Comparison of ENCODE assay signal across 1 cellular context in the genomic region with DNA sequence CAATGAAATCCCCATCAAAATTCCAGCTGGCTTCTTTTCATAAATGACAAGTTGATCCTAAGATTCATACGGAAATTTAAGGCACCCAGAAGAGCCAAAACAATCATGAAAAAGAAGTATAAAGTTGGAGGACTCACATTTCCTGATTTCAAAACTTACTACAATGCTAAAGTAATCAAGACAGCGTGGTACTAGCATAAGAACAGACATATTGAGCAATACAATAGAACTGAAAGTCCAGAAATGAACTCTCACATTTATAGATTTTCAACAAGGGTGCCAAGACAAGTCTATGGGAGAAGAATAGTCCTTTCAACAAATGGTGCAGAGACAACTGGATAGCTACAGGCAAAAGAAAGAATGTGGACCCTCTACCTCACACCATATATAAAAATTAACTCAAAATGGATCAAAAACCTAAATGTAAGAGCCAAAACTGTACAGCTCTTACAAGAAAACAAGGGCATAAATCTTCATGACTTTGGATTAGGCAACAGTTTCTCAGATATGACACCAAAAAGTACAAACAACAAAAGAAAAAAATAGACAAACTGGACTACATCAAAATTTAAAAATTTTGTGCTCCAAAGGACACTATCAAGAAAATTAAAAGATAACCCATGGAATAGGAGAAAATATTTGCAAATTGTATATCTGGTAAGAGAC.
TF ChIP-seq lines count a peak whose summit lies in the region.

No MANE protein-coding gene starts in this region.

TF ChIP-seq in GM12878, 131 proteins besides CTCF, POLR2A, EP300 and RAD21:
- TF ChIP-seq CHD1 (IDR thresholded peaks at IDR 0.05; ENCODE audit: low read depth, low read length) (no peak), SREBF1 (IDR thresholded peaks at IDR 0.05; ENCODE audit: low read length) (no peak), RBBP5 (conservative IDR thresholded peaks at IDR 0.05) (no peak), MXI1 (IDR thresholded peaks at IDR 0.05; ENCODE audit: low read depth, low read length) (no peak), RUNX3 (IDR thresholded peaks at IDR 0.05; ENCODE audit: low read length) (no peak), IKZF1 (conservative IDR thresholded peaks at IDR 0.05) (no peak), STAT1 (conservative IDR thresholded peaks at IDR 0.05) (no peak), SMAD1 (IDR thresholded peaks at IDR 0.05; ENCODE audit: low read depth, partially characterized antibody) (no peak), NR2F1 (conservative IDR thresholded peaks at IDR 0.05) (no peak), LARP7 (IDR thresholded peaks at IDR 0.05) (no peak), MYC (IDR thresholded peaks at IDR 0.05; ENCODE audit: insufficient read depth, insufficient read length, insufficient replicate concordance, low read length, severe bottlenecking) (no peak), ZSCAN29 (IDR thresholded peaks at IDR 0.05) (no peak)
- TF ChIP-seq, protein P1, sequence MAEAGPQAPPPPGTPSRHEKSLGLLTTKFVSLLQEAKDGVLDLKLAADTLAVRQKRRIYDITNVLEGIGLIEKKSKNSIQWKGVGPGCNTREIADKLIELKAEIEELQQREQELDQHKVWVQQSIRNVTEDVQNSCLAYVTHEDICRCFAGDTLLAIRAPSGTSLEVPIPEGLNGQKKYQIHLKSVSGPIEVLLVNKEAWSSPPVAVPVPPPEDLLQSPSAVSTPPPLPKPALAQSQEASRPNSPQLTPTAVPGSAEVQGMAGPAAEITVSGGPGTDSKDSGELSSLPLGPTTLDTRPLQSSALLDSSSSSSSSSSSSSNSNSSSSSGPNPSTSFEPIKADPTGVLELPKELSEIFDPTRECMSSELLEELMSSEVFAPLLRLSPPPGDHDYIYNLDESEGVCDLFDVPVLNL (IDR thresholded peaks at IDR 0.05; ENCODE audit: low read depth, low read length), result no peak
- TF ChIP-seq, protein P2, sequence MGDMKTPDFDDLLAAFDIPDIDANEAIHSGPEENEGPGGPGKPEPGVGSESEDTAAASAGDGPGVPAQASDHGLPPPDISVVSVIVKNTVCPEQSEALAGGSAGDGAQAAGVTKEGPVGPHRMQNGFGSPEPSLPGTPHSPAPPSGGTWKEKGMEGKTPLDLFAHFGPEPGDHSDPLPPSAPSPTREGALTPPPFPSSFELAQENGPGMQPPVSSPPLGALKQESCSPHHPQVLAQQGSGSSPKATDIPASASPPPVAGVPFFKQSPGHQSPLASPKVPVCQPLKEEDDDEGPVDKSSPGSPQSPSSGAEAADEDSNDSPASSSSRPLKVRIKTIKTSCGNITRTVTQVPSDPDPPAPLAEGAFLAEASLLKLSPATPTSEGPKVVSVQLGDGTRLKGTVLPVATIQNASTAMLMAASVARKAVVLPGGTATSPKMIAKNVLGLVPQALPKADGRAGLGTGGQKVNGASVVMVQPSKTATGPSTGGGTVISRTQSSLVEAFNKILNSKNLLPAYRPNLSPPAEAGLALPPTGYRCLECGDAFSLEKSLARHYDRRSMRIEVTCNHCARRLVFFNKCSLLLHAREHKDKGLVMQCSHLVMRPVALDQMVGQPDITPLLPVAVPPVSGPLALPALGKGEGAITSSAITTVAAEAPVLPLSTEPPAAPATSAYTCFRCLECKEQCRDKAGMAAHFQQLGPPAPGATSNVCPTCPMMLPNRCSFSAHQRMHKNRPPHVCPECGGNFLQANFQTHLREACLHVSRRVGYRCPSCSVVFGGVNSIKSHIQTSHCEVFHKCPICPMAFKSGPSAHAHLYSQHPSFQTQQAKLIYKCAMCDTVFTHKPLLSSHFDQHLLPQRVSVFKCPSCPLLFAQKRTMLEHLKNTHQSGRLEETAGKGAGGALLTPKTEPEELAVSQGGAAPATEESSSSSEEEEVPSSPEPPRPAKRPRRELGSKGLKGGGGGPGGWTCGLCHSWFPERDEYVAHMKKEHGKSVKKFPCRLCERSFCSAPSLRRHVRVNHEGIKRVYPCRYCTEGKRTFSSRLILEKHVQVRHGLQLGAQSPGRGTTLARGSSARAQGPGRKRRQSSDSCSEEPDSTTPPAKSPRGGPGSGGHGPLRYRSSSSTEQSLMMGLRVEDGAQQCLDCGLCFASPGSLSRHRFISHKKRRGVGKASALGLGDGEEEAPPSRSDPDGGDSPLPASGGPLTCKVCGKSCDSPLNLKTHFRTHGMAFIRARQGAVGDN (IDR thresholded peaks at IDR 0.05), result no peak
TF ChIP-seq in GM12878: peak in this region for 0.
